Comparison of ENCODE assay signal across 11 cellular contexts in genomic region chr20:37395921-37396519, GRCh38. TPM values are rescaled to one million over a fixed set of nuclear protein-coding genes. Genes with fewer than 3 reads are reported as not detected.
DNase-seq lines count a peak whose midpoint lies in the region; ATAC-seq and TF ChIP-seq lines count a peak whose summit lies in the region.
"Had no signal": no experiment of that assay in that cellular context is flagged by ENCODE, and none has a peak within 500 bp of the region (broad histone marks: within the 10 kb centered on the region; RNA-seq: fewer than 3 reads in every experiment).

No MANE protein-coding gene starts in this region.

- no peak for ATAC-seq in HG02884 (IDR thresholded peaks at IDR 0.05; ENCODE audit: unreplicated experiment)

- DNase-seq in NCI-H2171 treated with DMSO at 0.1 percent for 48 hours (lab: John Stamatoyannopoulos, UW) (peak; percentile 91), occipital lobe (lab: John Stamatoyannopoulos, UW) (no peak), sigmoid colon (no peak), NCI-H2081 treated with DMSO at 0.1 percent for 48 hours (lab: John Stamatoyannopoulos, UW) (no peak)
- DNase-seq: NCI-H446 treated with DMSO at 0.1 percent for 48 hours; stimulated activated CD4-positive, alpha-beta T cell treated with anti-CD3 and anti-CD28 coated beads, Interleukin-4, amount 100 ng/mL, for 1 hour had no signal

- TF ChIP-seq EP300 in sigmoid colon (IDR thresholded peaks at IDR 0.05) = no peak

- POLR2A ChIA-PET in HEK293 (lab: Yijun Ruan, JAX) = interaction anchor here (0.6 kb wide), 1 partner anchor 411 kb away, joined by 3 read pairs; no protein-coding TSS in a partner anchor

- peak overlapping the region; percentile 83 to 96 (median 91) for H3K27ac Mint-ChIP-seq in nephron

- H3K9me3 Mint-ChIP-seq in nephron = no peaks in the 10 kb centered on the region

- H3K27me3 Mint-ChIP-seq in nephron (ENCODE audit: low read depth) = no peaks in the 10 kb centered on the region

- TF ChIP-seq CTCF in HEK293 (tag by site-specific recombination; IDR thresholded peaks at IDR 0.05) = no peak
- no peak for TF ChIP-seq CTCF in nephron (IDR thresholded peaks at IDR 0.05; ENCODE audit: unreplicated experiment in 3 of 3)
- TF ChIP-seq CTCF in sigmoid colon (IDR thresholded peaks at IDR 0.05) = no peak

- H3K27me3 ChIP-seq in ectodermal cell (ENCODE audit: control insufficient read depth, insufficient read depth, low read length, poor library complexity, severe bottlenecking) (no peaks in the 10 kb centered on the region), sigmoid colon (no peaks in the 10 kb centered on the region)

- no peak overlapping the region for H3K4me3 ChIP-seq in HEK293 (ENCODE audit: low read depth, low read length)
- no peak overlapping the region for H3K4me3 ChIP-seq in ectodermal cell (ENCODE audit: insufficient read depth, low read depth, low read length)
- H3K4me3 ChIP-seq in sigmoid colon = no peak overlapping the region
- H3K4me3 ChIP-seq: coronary artery had no signal

- 34 to 36% methylated on average over 22 of the region's 22 CpGs for WGBS in ectodermal cell, 2 experiments
- 82 to 86% methylated on average over 22 of the region's 22 CpGs for WGBS in sigmoid colon, 2 donors

- no peaks in the 10 kb centered on the region for H3K9me3 ChIP-seq in HEK293 (ENCODE audit: control insufficient read depth, insufficient read depth, low read depth, low read length)
- no peaks in the 10 kb centered on the region for H3K9me3 ChIP-seq in ectodermal cell (ENCODE audit: control insufficient read depth, low read length)
- H3K9me3 ChIP-seq in sigmoid colon = no peaks in the 10 kb centered on the region

- H3K4me1 ChIP-seq in HEK293 (ENCODE audit: control insufficient read depth, insufficient read depth, low read length) (no peaks in the 10 kb centered on the region), ectodermal cell (ENCODE audit: control insufficient read depth, insufficient read depth, low read length) (peaks cover 38% of the 10 kb centered on the region), sigmoid colon (peaks cover 0 to 24% (median 11%) of the 10 kb centered on the region in 4 donors)

- no peaks in the 10 kb centered on the region for H3K36me3 Mint-ChIP-seq in nephron (ENCODE audit: low read depth)

- peaks cover 26% of the 10 kb centered on the region for H3K4me1 Mint-ChIP-seq in nephron

- CTCF ChIA-PET in HEK293 (lab: Yijun Ruan, JAX) = interaction anchor here (0.6 to 1.3 kb wide), 2 partner anchors 11 to 204 kb away, joined by 3 to 7 read pairs; no protein-coding TSS in a partner anchor

- intact Hi-C loops in sigmoid colon (cut with DNase I) = no loop called here

- no peak for TF ChIP-seq POLR2A in sigmoid colon (IDR thresholded peaks at IDR 0.05)

- H3K27ac ChIP-seq in HEK293 (ENCODE audit: extremely low read depth, low read depth, low read length) = no peak overlapping the region
- peak overlapping the region; percentile 92 for H3K27ac ChIP-seq in ectodermal cell (ENCODE audit: insufficient read depth, low read depth, low read length, poor library complexity, severe bottlenecking)
- peak overlapping the region in 2 of 4 donors; percentile 14 to 22 for H3K27ac ChIP-seq in sigmoid colon

- H3K36me3 ChIP-seq in HEK293 (ENCODE audit: control insufficient read depth in 2 of 2, insufficient read depth in 1 of 2, low read length in 2 of 2) = peaks cover 0 to 49% of the 10 kb centered on the region in 2 experiments; a peak in 2 of 3 replicates
- peaks cover 17% of the 10 kb centered on the region for H3K36me3 ChIP-seq in ectodermal cell (ENCODE audit: control insufficient read depth, insufficient read depth, low read length)
- H3K36me3 ChIP-seq in sigmoid colon = peaks cover 31 to 84% (median 48%) of the 10 kb centered on the region in 4 donors

- H3K4me3 Mint-ChIP-seq in nephron = peak overlapping the region; percentile 17 to 41 (median 32)

TF ChIP-seq in HEK293, 187 proteins besides CTCF, POLR2A, EP300 and RAD21 (continues in another document):
- TF ChIP-seq ZNF416 (tag by site-specific recombination; IDR thresholded peaks at IDR 0.05) (no peak), ZNF311 (tag by site-specific recombination; IDR thresholded peaks at IDR 0.05; ENCODE audit: borderline replicate concordance) (no peak), ZNF404 (tag by site-specific recombination; IDR thresholded peaks at IDR 0.05) (no peak), ZBTB49 (tag by site-specific recombination; IDR thresholded peaks at IDR 0.05; ENCODE audit: low read depth) (no peak), ZNF626 (tag by site-specific recombination; IDR thresholded peaks at IDR 0.05) (no peak), PATZ1 (tag by site-specific recombination; IDR thresholded peaks at IDR 0.05) (0 out of 2 replicates have a peak, but pooled peaks have one; percentile 13), REST (tag by site-specific recombination; IDR thresholded peaks at IDR 0.05) (peak; percentile 89), ZNF18 (tag by site-specific recombination; IDR thresholded peaks at IDR 0.05) (no peak), ZNF292 (tag by site-specific recombination; IDR thresholded peaks at IDR 0.05; ENCODE audit: borderline replicate concordance, low read depth) (no peak)

RNA-seq across cellular contexts. Expression of gene SRC, which starts 50.1 kb away (rescaled TPM):
- polyA plus RNA-seq in ectodermal cell (2013, experiment 1 of 4) = 37.8 TPM
- 44.4 TPM for polyA plus RNA-seq in ectodermal cell (2013, experiment 2 of 4)
- polyA plus RNA-seq in ectodermal cell (2013, experiment 3 of 4) = 33.0 TPM
- 36.0 TPM for polyA plus RNA-seq in ectodermal cell (2013, experiment 4 of 4)
- total RNA-seq in occipital lobe (19.2 TPM), sigmoid colon (10 to 100 TPM; 28.1 to 52.3 (median 40.0) TPM)
- polyA plus RNA-seq in sigmoid colon = 10 to 100 TPM; 64.3 to 91.8 (median 79.1) TPM
